21 cellular contexts compared by ENCODE assay signal in the genomic region with DNA sequence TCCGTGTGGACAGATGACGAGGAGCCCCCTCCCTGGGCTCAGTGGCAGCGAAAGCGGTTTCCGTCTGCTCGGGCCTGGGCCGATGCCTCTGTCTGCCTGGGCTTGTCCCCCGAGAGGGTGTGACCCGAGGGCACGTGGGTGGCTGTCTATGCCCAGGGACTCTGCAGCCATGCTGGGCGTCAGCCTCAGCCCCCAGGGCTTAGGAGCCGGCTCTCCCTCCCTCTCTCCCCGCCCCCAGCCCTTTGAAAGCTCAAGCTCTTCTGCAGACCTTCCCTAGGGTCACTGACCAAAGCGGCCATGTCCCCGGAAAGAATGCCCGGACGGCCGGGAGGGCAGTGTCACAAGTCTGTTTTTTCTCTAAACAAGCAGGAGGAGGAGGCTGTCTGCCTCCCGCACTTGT. TPM values are rescaled to one million over a fixed set of nuclear protein-coding genes. Genes with fewer than 3 reads are reported as not detected.
DNase-seq lines count a peak whose midpoint lies in the region; ATAC-seq and TF ChIP-seq lines count a peak whose summit lies in the region.
"Had no signal": no experiment of that assay in that cellular context is flagged by ENCODE, and none has a peak within 500 bp of the region (broad histone marks: within the 10 kb centered on the region; RNA-seq: fewer than 3 reads in every experiment).

No MANE protein-coding gene starts in this region.

- DNase-seq in NT2/D1 (ENCODE audit: low read depth, low spot score): no peak
- DNase-seq in endodermal cell: no peak
- DNase-seq in mesenchymal stem cell: peak; percentile 33
- no peak for DNase-seq in suprapubic skin (ENCODE audit: low spot score in 2 of 2)
- DNase-seq in SKM-1 treated with dmso at 0.1 percent for 144 hours (lab: John Stamatoyannopoulos, UW; ENCODE audit: unreplicated experiment): no peak
- no peak for DNase-seq in Ammon's horn (ENCODE audit: low spot score)
- DNase-seq: activated B cell treated with CpG ODN at 0.5 μM for 24 hours; activated CD4-positive, alpha-beta memory T cell treated with anti-CD3 and anti-CD28 coated beads for 36 hours; activated effector memory CD4-positive, alpha-beta T cell treated with anti-CD3 and anti-CD28 coated beads, Interleukin-2, amount 50 U/mL, for 16 hours; H7; Kasumi-1; NCI-H1694 treated with DMSO at 0.1 percent for 48 hours; NCI-H69; pancreas; Right ventricle myocardium superior; SW 1271 had no signal

- H3K27me3 Mint-ChIP-seq in endodermal cell (ENCODE audit: insufficient read depth): no peaks in the 10 kb centered on the region
- H3K27me3 Mint-ChIP-seq: activated B cell treated with CpG ODN at 0.5 μM for 24 hours; activated CD4-positive, alpha-beta memory T cell treated with anti-CD3 and anti-CD28 coated beads for 36 hours; dendritic cell treated with granulocyte-macrophage colony-stimulating factor and Interleukin-4, amounts not matched to agents 40 ng/mL and 50 ng/mL, for 4 days had no signal

- H3K4me2 ChIP-seq in mesenchymal stem cell (ENCODE audit: low read length, poor library complexity, severe bottlenecking): no peak overlapping the region

- peak overlapping the region; percentile 81 for H2BK120ac ChIP-seq in mesenchymal stem cell (ENCODE audit: low read depth, low read length)

- H2BK5ac ChIP-seq in mesenchymal stem cell (ENCODE audit: low read depth, low read length, poor library complexity, severe bottlenecking): no peak overlapping the region

- peak overlapping the region; percentile 71 for H4K91ac ChIP-seq in mesenchymal stem cell (ENCODE audit: low read length)

- H3K4ac ChIP-seq in mesenchymal stem cell (ENCODE audit: low read depth in 1 of 2, low read length in 2 of 2): peak overlapping the region in 1 of 2 experiments; percentile 60

- ATAC-seq in GM21390 (IDR thresholded peaks at IDR 0.05; ENCODE audit: unreplicated experiment) (no peak), GM19397 (IDR thresholded peaks at IDR 0.05; ENCODE audit: unreplicated experiment) (no peak)
- ATAC-seq: pancreas, sciatic nerve had no signal

- H3K27ac ChIP-seq in endodermal cell (ENCODE audit: low read depth, low read length) (peak overlapping the region; percentile 44), mesenchymal stem cell (ENCODE audit: low read length, poor library complexity, severe bottlenecking) (no peak overlapping the region), suprapubic skin (no peak overlapping the region)
- H3K27ac ChIP-seq: pancreas had no signal

- H3K4me1 Mint-ChIP-seq in endodermal cell: no peaks in the 10 kb centered on the region
- H3K4me1 Mint-ChIP-seq: activated B cell treated with CpG ODN at 0.5 μM for 24 hours had no signal

- no peaks in the 10 kb centered on the region for H3K9me3 Mint-ChIP-seq in endodermal cell
- H3K9me3 Mint-ChIP-seq: activated B cell treated with CpG ODN at 0.5 μM for 24 hours; activated CD4-positive, alpha-beta memory T cell treated with anti-CD3 and anti-CD28 coated beads for 36 hours; dendritic cell treated with granulocyte-macrophage colony-stimulating factor and Interleukin-4, amounts not matched to agents 40 ng/mL and 50 ng/mL, for 4 days had no signal

- H3K9ac ChIP-seq in NT2/D1 (ENCODE audit: insufficient read length, low read depth) (peak overlapping the region; percentile 32), endodermal cell (ENCODE audit: extremely low read depth, low read length, poor library complexity, severe bottlenecking) (no peak overlapping the region), mesenchymal stem cell (ENCODE audit: low read length) (no peak overlapping the region)

- H3K14ac ChIP-seq in mesenchymal stem cell (ENCODE audit: low read length in 2 of 2): no peak overlapping the region

- WGBS in endodermal cell (ENCODE audit: insufficient coverage in 1 of 2, insufficient read length in 1 of 2), 2 experiments: 80 to 86% methylated on average over 18 to 19 of the region's 19 CpGs
- WGBS in mesenchymal stem cell: 54% methylated on average over 18 of the region's 19 CpGs
- 50% methylated on average over 2 of the region's 19 CpGs for WGBS in suprapubic skin

- no peak for TF ChIP-seq POLR2A in suprapubic skin (IDR thresholded peaks at IDR 0.05)

- TF ChIP-seq CTCF in endodermal cell (conservative IDR thresholded peaks at IDR 0.05): no peak
- no peak for TF ChIP-seq CTCF in suprapubic skin (IDR thresholded peaks at IDR 0.05)

- H4K8ac ChIP-seq in mesenchymal stem cell (ENCODE audit: low read length): peak overlapping the region; percentile 84

- no peak for TF ChIP-seq EP300 in suprapubic skin (IDR thresholded peaks at IDR 0.05)

- no peak overlapping the region for H2AFZ ChIP-seq in mesenchymal stem cell (ENCODE audit: low read depth, low read length)

- peak overlapping the region; percentile 52 for H3K27ac Mint-ChIP-seq in endodermal cell
- H3K27ac Mint-ChIP-seq: activated B cell treated with CpG ODN at 0.5 μM for 24 hours; activated CD4-positive, alpha-beta memory T cell treated with anti-CD3 and anti-CD28 coated beads for 36 hours; dendritic cell treated with granulocyte-macrophage colony-stimulating factor and Interleukin-4, amounts not matched to agents 40 ng/mL and 50 ng/mL, for 4 days had no signal

- peak overlapping the region; percentile 68 for H2BK15ac ChIP-seq in mesenchymal stem cell (ENCODE audit: low read depth, poor library complexity, severe bottlenecking)

- H3K4me1 ChIP-seq in NT2/D1 (ENCODE audit: insufficient read depth, insufficient read length) (peaks cover 42% of the 10 kb centered on the region), endodermal cell (ENCODE audit: control insufficient read depth, insufficient read depth, low read length) (no peaks in the 10 kb centered on the region), mesenchymal stem cell (ENCODE audit: control insufficient read depth, insufficient read depth, low read depth, low read length) (peaks cover 75% of the 10 kb centered on the region), suprapubic skin (peaks cover 59% of the 10 kb centered on the region)

- H3K36me3 Mint-ChIP-seq in endodermal cell (ENCODE audit: low read depth): no peaks in the 10 kb centered on the region
- H3K36me3 Mint-ChIP-seq: activated CD4-positive, alpha-beta memory T cell treated with anti-CD3 and anti-CD28 coated beads for 36 hours had no signal

- peak overlapping the region; percentile 64 to 71 for H3K18ac ChIP-seq in mesenchymal stem cell (ENCODE audit: low read depth in 1 of 2, low read length in 2 of 2)

- H3K9me3 ChIP-seq in NT2/D1 (ENCODE audit: insufficient read depth, low read length) (no peaks in the 10 kb centered on the region), endodermal cell (ENCODE audit: control insufficient read depth, low read length) (no peaks in the 10 kb centered on the region), mesenchymal stem cell (ENCODE audit: control insufficient read depth, low read length) (no peaks in the 10 kb centered on the region), suprapubic skin (no peaks in the 10 kb centered on the region)
- H3K9me3 ChIP-seq: pancreas had no signal

- no peaks in the 10 kb centered on the region for H3K27me3 ChIP-seq in NT2/D1 (ENCODE audit: insufficient read depth, insufficient read length)
- no peaks in the 10 kb centered on the region for H3K27me3 ChIP-seq in endodermal cell (ENCODE audit: control insufficient read depth, insufficient read depth, low read length, poor library complexity, severe bottlenecking)
- no peaks in the 10 kb centered on the region for H3K27me3 ChIP-seq in mesenchymal stem cell (ENCODE audit: control insufficient read depth in 1 of 2, insufficient read depth in 1 of 2, low read length in 2 of 2)
- no peaks in the 10 kb centered on the region for H3K27me3 ChIP-seq in suprapubic skin
- H3K27me3 ChIP-seq: pancreas had no signal

- peaks cover 40% of the 10 kb centered on the region for H3K79me1 ChIP-seq in mesenchymal stem cell (replicated peaks; ENCODE audit: low read length, poor library complexity, severe bottlenecking)

- H3K23ac ChIP-seq in mesenchymal stem cell (ENCODE audit: low read length in 2 of 2): no peak overlapping the region

- H3K4me3 ChIP-seq in NT2/D1 (ENCODE audit: insufficient read length, low read depth): no peak overlapping the region
- H3K4me3 ChIP-seq in endodermal cell (ENCODE audit: low read length): no peak overlapping the region
- no peak overlapping the region for H3K4me3 ChIP-seq in mesenchymal stem cell (ENCODE audit: insufficient read depth in 1 of 2, low read depth in 1 of 2, low read length in 2 of 2)
- H3K4me3 ChIP-seq in suprapubic skin: peak overlapping the region; percentile 4
- H3K4me3 ChIP-seq: lung, pancreas had no signal

- H3K4me3 Mint-ChIP-seq in endodermal cell: no peak overlapping the region
- H3K4me3 Mint-ChIP-seq: activated B cell treated with CpG ODN at 0.5 μM for 24 hours; activated CD4-positive, alpha-beta memory T cell treated with anti-CD3 and anti-CD28 coated beads for 36 hours; dendritic cell treated with granulocyte-macrophage colony-stimulating factor and Interleukin-4, amounts not matched to agents 40 ng/mL and 50 ng/mL, for 4 days had no signal

- no peak overlapping the region for H2AK5ac ChIP-seq in mesenchymal stem cell (ENCODE audit: low read length, severe bottlenecking)

- H2BK12ac ChIP-seq in mesenchymal stem cell (ENCODE audit: low read length in 2 of 2): no peak overlapping the region

- H3K36me3 ChIP-seq in NT2/D1 (ENCODE audit: insufficient read depth, insufficient read length, low read length): peaks cover 28% of the 10 kb centered on the region
- no peaks in the 10 kb centered on the region for H3K36me3 ChIP-seq in endodermal cell (ENCODE audit: control insufficient read depth, insufficient read depth, low read length)
- peaks cover 0 to 57% of the 10 kb centered on the region in 2 experiments for H3K36me3 ChIP-seq in mesenchymal stem cell (ENCODE audit: control insufficient read depth in 1 of 2, insufficient read depth in 2 of 2, low read depth in 1 of 2, low read length in 2 of 2)
- no peaks in the 10 kb centered on the region for H3K36me3 ChIP-seq in suprapubic skin
- H3K36me3 ChIP-seq: pancreas had no signal

RNA-seq across cellular contexts. Expression of a gene that starts 7.1 kb away (rescaled TPM):
- total RNA-seq in endodermal cell: 10 to 100 TPM; 19.4 to 24.8 TPM
- polyA plus RNA-seq in endodermal cell (2013, experiment 1 of 2): 25.2 TPM
- 26.2 TPM for polyA plus RNA-seq in endodermal cell (2013, experiment 2 of 2)
- 31.0 TPM for polyA plus RNA-seq in mesenchymal stem cell (2013, experiment 1 of 2)
- 31.5 TPM for polyA plus RNA-seq in mesenchymal stem cell (2013, experiment 2 of 2)
- 10 to 100 TPM; 15.7 to 23.5 (median 16.9) TPM for total RNA-seq in suprapubic skin

RNA-seq across cellular contexts. Expression of a gene that starts 52.0 kb away (rescaled TPM):
- total RNA-seq in endodermal cell: 100 to 1,000 TPM; 145 to 178 TPM
- polyA plus RNA-seq in endodermal cell (2013, experiment 1 of 2): 71.2 TPM
- polyA plus RNA-seq in endodermal cell (2013, experiment 2 of 2): 59.7 TPM
- 23.4 TPM for polyA plus RNA-seq in mesenchymal stem cell (2013, experiment 1 of 2)
- 22.7 TPM for polyA plus RNA-seq in mesenchymal stem cell (2013, experiment 2 of 2)
- total RNA-seq in suprapubic skin: 10 to 100 TPM; 45.7 to 96.5 (median 75.8) TPM
